Comparison of ENCODE assay signal across 3 cellular contexts in the genomic region with DNA sequence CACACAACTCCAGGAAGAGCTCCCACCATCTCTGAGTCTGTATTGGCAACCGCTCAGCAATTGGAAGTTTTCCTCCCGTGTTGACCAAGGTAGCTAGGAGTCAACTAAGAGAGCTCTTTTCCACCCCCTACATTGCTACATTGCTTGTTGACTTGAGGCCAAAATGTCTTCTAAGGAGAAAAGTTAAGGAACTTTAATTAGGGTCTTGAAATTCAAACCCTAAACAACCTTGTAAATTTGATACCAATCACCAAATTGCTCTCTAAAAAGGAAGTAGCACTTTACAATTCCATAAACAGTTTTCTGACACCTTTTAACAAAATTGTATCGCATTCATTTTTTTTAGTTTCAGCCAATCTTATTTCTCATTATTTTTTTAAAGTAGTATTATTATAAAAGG.
TF ChIP-seq lines count a peak whose summit lies in the region.

No MANE protein-coding gene starts in this region.

TF ChIP-seq in GM23338, 12 proteins besides CTCF, POLR2A, EP300 and RAD21 (continues in another document):
- TF ChIP-seq ZNF114 (CRISPR knock-in tag; IDR thresholded peaks at IDR 0.05) (no peak), ZNF331 (CRISPR knock-in tag; IDR thresholded peaks at IDR 0.05; ENCODE audit: low read depth) (no peak), EZH2 (IDR thresholded peaks at IDR 0.05; ENCODE audit: low read depth, unreplicated experiment) (no peak), CREB1 (CRISPR knock-in tag; IDR thresholded peaks at IDR 0.05; ENCODE audit: low read depth) (no peak), STAT1 (IDR thresholded peaks at IDR 0.05; ENCODE audit: unreplicated experiment) (no peak), JUNB (IDR thresholded peaks at IDR 0.05; ENCODE audit: unreplicated experiment) (no peak), NANOG (IDR thresholded peaks at IDR 0.05; ENCODE audit: borderline replicate concordance) (no peak), POLR2AphosphoS5 (IDR thresholded peaks at IDR 0.05; ENCODE audit: low read depth) (no peak), EZH2phosphoT487 (IDR thresholded peaks at IDR 0.05; ENCODE audit: unreplicated experiment) (no peak)
- TF ChIP-seq, protein P1, sequence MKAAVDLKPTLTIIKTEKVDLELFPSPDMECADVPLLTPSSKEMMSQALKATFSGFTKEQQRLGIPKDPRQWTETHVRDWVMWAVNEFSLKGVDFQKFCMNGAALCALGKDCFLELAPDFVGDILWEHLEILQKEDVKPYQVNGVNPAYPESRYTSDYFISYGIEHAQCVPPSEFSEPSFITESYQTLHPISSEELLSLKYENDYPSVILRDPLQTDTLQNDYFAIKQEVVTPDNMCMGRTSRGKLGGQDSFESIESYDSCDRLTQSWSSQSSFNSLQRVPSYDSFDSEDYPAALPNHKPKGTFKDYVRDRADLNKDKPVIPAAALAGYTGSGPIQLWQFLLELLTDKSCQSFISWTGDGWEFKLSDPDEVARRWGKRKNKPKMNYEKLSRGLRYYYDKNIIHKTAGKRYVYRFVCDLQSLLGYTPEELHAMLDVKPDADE (IDR thresholded peaks at IDR 0.05) = no peak
- TF ChIP-seq, protein P2, sequence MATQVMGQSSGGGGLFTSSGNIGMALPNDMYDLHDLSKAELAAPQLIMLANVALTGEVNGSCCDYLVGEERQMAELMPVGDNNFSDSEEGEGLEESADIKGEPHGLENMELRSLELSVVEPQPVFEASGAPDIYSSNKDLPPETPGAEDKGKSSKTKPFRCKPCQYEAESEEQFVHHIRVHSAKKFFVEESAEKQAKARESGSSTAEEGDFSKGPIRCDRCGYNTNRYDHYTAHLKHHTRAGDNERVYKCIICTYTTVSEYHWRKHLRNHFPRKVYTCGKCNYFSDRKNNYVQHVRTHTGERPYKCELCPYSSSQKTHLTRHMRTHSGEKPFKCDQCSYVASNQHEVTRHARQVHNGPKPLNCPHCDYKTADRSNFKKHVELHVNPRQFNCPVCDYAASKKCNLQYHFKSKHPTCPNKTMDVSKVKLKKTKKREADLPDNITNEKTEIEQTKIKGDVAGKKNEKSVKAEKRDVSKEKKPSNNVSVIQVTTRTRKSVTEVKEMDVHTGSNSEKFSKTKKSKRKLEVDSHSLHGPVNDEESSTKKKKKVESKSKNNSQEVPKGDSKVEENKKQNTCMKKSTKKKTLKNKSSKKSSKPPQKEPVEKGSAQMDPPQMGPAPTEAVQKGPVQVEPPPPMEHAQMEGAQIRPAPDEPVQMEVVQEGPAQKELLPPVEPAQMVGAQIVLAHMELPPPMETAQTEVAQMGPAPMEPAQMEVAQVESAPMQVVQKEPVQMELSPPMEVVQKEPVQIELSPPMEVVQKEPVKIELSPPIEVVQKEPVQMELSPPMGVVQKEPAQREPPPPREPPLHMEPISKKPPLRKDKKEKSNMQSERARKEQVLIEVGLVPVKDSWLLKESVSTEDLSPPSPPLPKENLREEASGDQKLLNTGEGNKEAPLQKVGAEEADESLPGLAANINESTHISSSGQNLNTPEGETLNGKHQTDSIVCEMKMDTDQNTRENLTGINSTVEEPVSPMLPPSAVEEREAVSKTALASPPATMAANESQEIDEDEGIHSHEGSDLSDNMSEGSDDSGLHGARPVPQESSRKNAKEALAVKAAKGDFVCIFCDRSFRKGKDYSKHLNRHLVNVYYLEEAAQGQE (IDR thresholded peaks at IDR 0.05; ENCODE audit: unreplicated experiment) = no peak

TF ChIP-seq in HEK293, 187 proteins besides CTCF, POLR2A, EP300 and RAD21:
- TF ChIP-seq, protein P3, sequence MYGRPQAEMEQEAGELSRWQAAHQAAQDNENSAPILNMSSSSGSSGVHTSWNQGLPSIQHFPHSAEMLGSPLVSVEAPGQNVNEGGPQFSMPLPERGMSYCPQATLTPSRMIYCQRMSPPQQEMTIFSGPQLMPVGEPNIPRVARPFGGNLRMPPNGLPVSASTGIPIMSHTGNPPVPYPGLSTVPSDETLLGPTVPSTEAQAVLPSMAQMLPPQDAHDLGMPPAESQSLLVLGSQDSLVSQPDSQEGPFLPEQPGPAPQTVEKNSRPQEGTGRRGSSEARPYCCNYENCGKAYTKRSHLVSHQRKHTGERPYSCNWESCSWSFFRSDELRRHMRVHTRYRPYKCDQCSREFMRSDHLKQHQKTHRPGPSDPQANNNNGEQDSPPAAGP (tag by site-specific recombination; IDR thresholded peaks at IDR 0.05) = no peak
- TF ChIP-seq GLIS1 (tag by site-specific recombination; IDR thresholded peaks at IDR 0.05) (peak; percentile 76), FEZF1 (tag by site-specific recombination; IDR thresholded peaks at IDR 0.05) (peak; percentile 34; the same call in 1 of the 2 replicates)
- TF ChIP-seq, protein P4, sequence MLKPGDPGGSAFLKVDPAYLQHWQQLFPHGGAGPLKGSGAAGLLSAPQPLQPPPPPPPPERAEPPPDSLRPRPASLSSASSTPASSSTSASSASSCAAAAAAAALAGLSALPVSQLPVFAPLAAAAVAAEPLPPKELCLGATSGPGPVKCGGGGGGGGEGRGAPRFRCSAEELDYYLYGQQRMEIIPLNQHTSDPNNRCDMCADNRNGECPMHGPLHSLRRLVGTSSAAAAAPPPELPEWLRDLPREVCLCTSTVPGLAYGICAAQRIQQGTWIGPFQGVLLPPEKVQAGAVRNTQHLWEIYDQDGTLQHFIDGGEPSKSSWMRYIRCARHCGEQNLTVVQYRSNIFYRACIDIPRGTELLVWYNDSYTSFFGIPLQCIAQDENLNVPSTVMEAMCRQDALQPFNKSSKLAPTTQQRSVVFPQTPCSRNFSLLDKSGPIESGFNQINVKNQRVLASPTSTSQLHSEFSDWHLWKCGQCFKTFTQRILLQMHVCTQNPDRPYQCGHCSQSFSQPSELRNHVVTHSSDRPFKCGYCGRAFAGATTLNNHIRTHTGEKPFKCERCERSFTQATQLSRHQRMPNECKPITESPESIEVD (tag by site-specific recombination; IDR thresholded peaks at IDR 0.05) = peak; percentile 86

TF ChIP-seq in H1, 55 proteins besides CTCF, POLR2A, EP300 and RAD21:
- TF ChIP-seq KDM4A (IDR thresholded peaks at IDR 0.05; ENCODE audit: low read depth, low read length, severe bottlenecking) = no peak
- TF ChIP-seq SRF (IDR thresholded peaks at IDR 0.05; ENCODE audit: low read depth, low read length) = no peak
- TF ChIP-seq CHD2 (IDR thresholded peaks at IDR 0.05; ENCODE audit: low read length) = no peak
- no peak for TF ChIP-seq RNF2 (IDR thresholded peaks at IDR 0.05; ENCODE audit: borderline replicate concordance, low read depth, low read length, missing control alignments, poor library complexity, severe bottlenecking)
- no peak for TF ChIP-seq TAF1 (IDR thresholded peaks at IDR 0.05; ENCODE audit: low read depth, low read length)
- no peak for TF ChIP-seq BACH1 (IDR thresholded peaks at IDR 0.05; ENCODE audit: low read length)
- TF ChIP-seq HDAC2 (IDR thresholded peaks at IDR 0.05; ENCODE audit: borderline replicate concordance in 1 of 2, low read depth in 2 of 2, low read length in 2 of 2) = no peak
- no peak for TF ChIP-seq NANOG (IDR thresholded peaks at IDR 0.05; ENCODE audit: insufficient read depth, low read depth, low read length, poor library complexity, severe bottlenecking)
- TF ChIP-seq, protein P5, sequence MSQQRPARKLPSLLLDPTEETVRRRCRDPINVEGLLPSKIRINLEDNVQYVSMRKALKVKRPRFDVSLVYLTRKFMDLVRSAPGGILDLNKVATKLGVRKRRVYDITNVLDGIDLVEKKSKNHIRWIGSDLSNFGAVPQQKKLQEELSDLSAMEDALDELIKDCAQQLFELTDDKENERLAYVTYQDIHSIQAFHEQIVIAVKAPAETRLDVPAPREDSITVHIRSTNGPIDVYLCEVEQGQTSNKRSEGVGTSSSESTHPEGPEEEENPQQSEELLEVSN (IDR thresholded peaks at IDR 0.05) = no peak
